23 cellular contexts compared by ENCODE assay signal in genomic region chr4:103067841-103068547, GRCh38. TPM values are rescaled to one million over a fixed set of nuclear protein-coding genes. Genes with fewer than 3 reads are reported as not detected.
DNase-seq lines count a peak whose midpoint lies in the region; ATAC-seq and TF ChIP-seq lines count a peak whose summit lies in the region.
"Had no signal": no experiment of that assay in that cellular context is flagged by ENCODE, and none has a peak within 500 bp of the region (broad histone marks: within the 10 kb centered on the region; RNA-seq: fewer than 3 reads in every experiment).

No MANE protein-coding gene starts in this region.

- no peaks in the 10 kb centered on the region for H3K9me3 Mint-ChIP-seq in activated T-cell treated with anti-CD3 and anti-CD28 coated beads, Interleukin-2, amount 50 U/mL, for 72 hours
- H3K9me3 Mint-ChIP-seq: activated T-helper 2 cell treated with anti-CD3 and anti-CD28 coated beads, Interferon-gamma antibody, Interleukin-2, Interleukin-4, amounts not matched to agents 10 μg/mL and 5 μg/mL and 100 μg/mL, durations not matched to agents 14 hours and 24 hours and 36 hours; CD4-positive, CD25-positive, alpha-beta regulatory T cell; central memory CD8-positive, alpha-beta T cell; T-helper 1 cell treated with Interleukin-12 subunit alpha and Interleukin-12 subunit beta and Interleukin-4 antibody, amounts not matched to agents 30 μg/mL and 1 μg/mL, for 36 hours had no signal

- peak overlapping the region; percentile 3 for H3K27ac Mint-ChIP-seq in activated T-cell treated with anti-CD3 and anti-CD28 coated beads, Interleukin-2, amount 50 U/mL, for 72 hours
- H3K27ac Mint-ChIP-seq: activated T-helper 2 cell treated with anti-CD3 and anti-CD28 coated beads, Interferon-gamma antibody, Interleukin-2, Interleukin-4, amounts not matched to agents 10 μg/mL and 5 μg/mL and 100 μg/mL, durations not matched to agents 14 hours and 24 hours and 36 hours; T-helper 1 cell treated with Interleukin-12 subunit alpha and Interleukin-12 subunit beta and Interleukin-4 antibody, amounts not matched to agents 30 μg/mL and 1 μg/mL, for 36 hours had no signal

- intact Hi-C loops in PC-3 (cut with micrococcal nuclease): no loop called here

- TF ChIP-seq CTCF in PC-3 (conservative IDR thresholded peaks at IDR 0.05; ENCODE audit: low read depth, low read length) (no peak), epithelial cell of esophagus (IDR thresholded peaks at IDR 0.05; ENCODE audit: insufficient read depth, low read depth, low read length, missing control alignments) (no peak)

- peaks cover 6% of the 10 kb centered on the region; the same call in 1 of the 2 replicates for H3K79me2 ChIP-seq in PC-3 (ENCODE audit: low read length)

- H3K27me3 ChIP-seq in PC-3 (ENCODE audit: low read length): no peaks in the 10 kb centered on the region
- H3K27me3 ChIP-seq: adrenal gland had no signal

- H3K4me1 Mint-ChIP-seq in activated T-cell treated with anti-CD3 and anti-CD28 coated beads, Interleukin-2, amount 50 U/mL, for 72 hours (ENCODE audit: low read depth): peaks cover 35% of the 10 kb centered on the region

- H3F3A ChIP-seq in PC-3 (ENCODE audit: low read length, unreplicated experiment): no peaks in the 10 kb centered on the region

- no peak overlapping the region for H3K4me3 Mint-ChIP-seq in activated T-cell treated with anti-CD3 and anti-CD28 coated beads, Interleukin-2, amount 50 U/mL, for 72 hours
- H3K4me3 Mint-ChIP-seq: CD4-positive, CD25-positive, alpha-beta regulatory T cell; central memory CD8-positive, alpha-beta T cell; T-helper 1 cell treated with Interleukin-12 subunit alpha and Interleukin-12 subunit beta and Interleukin-4 antibody, amounts not matched to agents 30 μg/mL and 1 μg/mL, for 36 hours had no signal

- peaks cover 14% of the 10 kb centered on the region for H3K4me1 ChIP-seq in PC-3 (ENCODE audit: insufficient read depth, low read length)
- H3K4me1 ChIP-seq: adrenal gland, left ventricle myocardium inferior had no signal

- H3K27me3 Mint-ChIP-seq in activated T-cell treated with anti-CD3 and anti-CD28 coated beads, Interleukin-2, amount 50 U/mL, for 72 hours (ENCODE audit: low read depth): no peaks in the 10 kb centered on the region
- H3K27me3 Mint-ChIP-seq: CD4-positive, CD25-positive, alpha-beta regulatory T cell; central memory CD8-positive, alpha-beta T cell had no signal

- POLR2A ChIA-PET in PC-3 (lab: Charles Lee; ENCODE audit: unreplicated experiment): no interaction called here

- H2AFZ ChIP-seq in PC-3 (ENCODE audit: low read length): no peak overlapping the region

- H3K36me3 Mint-ChIP-seq in activated T-cell treated with anti-CD3 and anti-CD28 coated beads, Interleukin-2, amount 50 U/mL, for 72 hours (ENCODE audit: insufficient read depth in 2 of 2): peaks cover 5 to 31% of the 10 kb centered on the region in 2 donors

- no peaks in the 10 kb centered on the region for H3K9me3 ChIP-seq in PC-3 (ENCODE audit: low read length)
- H3K9me3 ChIP-seq: adrenal gland, HAP-1, left ventricle myocardium inferior had no signal

- no peaks in the 10 kb centered on the region for H3K9me2 ChIP-seq in PC-3 (replicated peaks; ENCODE audit: low read length)

- H4K20me1 ChIP-seq in PC-3 (ENCODE audit: low read length): no peaks in the 10 kb centered on the region

- no peaks in the 10 kb centered on the region; the same call in 1 of the 2 replicates for H3K36me3 ChIP-seq in PC-3 (ENCODE audit: low read depth, low read length)
- H3K36me3 ChIP-seq: adrenal gland, left ventricle myocardium inferior had no signal

- ATAC-seq in activated T-cell treated with anti-CD3 and anti-CD28 coated beads, Interleukin-2, amount 50 U/mL, for 72 hours (replicated peaks in 1 of 2): peak; percentile 67 to 87
- peak; percentile 78 for ATAC-seq in PC-3
- peak; percentile 59 for ATAC-seq in stimulated activated naive CD8-positive, alpha-beta T cell treated with anti-CD3 and anti-CD28 coated beads, Interleukin-15, Interleukin-2, amounts not matched to agents 100 U/mL and 50 U/mL, for 24 hours
- no peak for ATAC-seq in HG02884 (IDR thresholded peaks at IDR 0.05; ENCODE audit: unreplicated experiment)
- ATAC-seq: Right ventricle myocardium inferior had no signal

- CTCF ChIA-PET in PC-3 (lab: Charles Lee): no interaction called here

- peak overlapping the region; percentile 60 for H3K27ac ChIP-seq in PC-3 (ENCODE audit: low read length)
- H3K27ac ChIP-seq: adrenal gland, left ventricle myocardium inferior, WERI-Rb-1 had no signal

- no peak for DNase-seq in activated T-cell treated with anti-CD3 and anti-CD28 coated beads, Interleukin-2, amount 50 U/mL, for 72 hours
- DNase-seq in activated T-cell treated with anti-CD3 and anti-CD28 coated beads, Interleukin-2, amount 50 U/mL, for 48 hours: no peak
- DNase-seq in PC-3 (peak; percentile 62), epithelial cell of esophagus (ENCODE audit: low read depth) (peak; percentile 48), HUDEP-2 (lab: John Stamatoyannopoulos, UW; ENCODE audit: unreplicated experiment in 76 of 76) (no peak)
- DNase-seq in stimulated activated naive CD8-positive, alpha-beta T cell treated with anti-CD3 and anti-CD28 coated beads, Interleukin-15, Interleukin-2, amounts not matched to agents 100 U/mL and 50 U/mL, for 24 hours: no peak
- no peak for DNase-seq in stimulated activated CD8-positive, alpha-beta memory T cell treated with anti-CD3 and anti-CD28 coated beads, Interleukin-4, amount 100 ng/mL, for 48 hours
- DNase-seq: adrenal gland; CD4-positive, CD25-positive, alpha-beta regulatory T cell; KG1; left ventricle myocardium inferior; NCI-H1048; NCI-H1930; NCI-H510A; stimulated activated CD4-positive, alpha-beta T cell treated with anti-CD3 and anti-CD28 coated beads, Interleukin-4, amount 100 ng/mL, for 24 hours; substantia nigra; WERI-Rb-1 had no signal

- peak overlapping the region; percentile 35 for H3K4me2 ChIP-seq in PC-3 (ENCODE audit: low read length)

- H3K4me3 ChIP-seq in PC-3 (ENCODE audit: low read length) (no peak overlapping the region), epithelial cell of esophagus (ENCODE audit: low read length) (no peak overlapping the region)
- H3K4me3 ChIP-seq: adrenal gland, HAP-1, left ventricle myocardium inferior had no signal

- no peak overlapping the region for H3K9ac ChIP-seq in PC-3 (ENCODE audit: low read length)

- no TSS peak for BruUV-seq in PC-3 (replicated peaks; lab: Mats Ljungman, UMichigan)

RNA-seq across cellular contexts. Expression of gene SLC9B2, which starts 8.6 kb away (rescaled TPM):
- total RNA-seq in activated T-cell treated with anti-CD3 and anti-CD28 coated beads, Interleukin-2, amount 50 U/mL, for 72 hours: 10 to 100 TPM; 22.5 to 24.5 TPM
- total RNA-seq in PC-3 (2014; rRNA removed): 5.5 and 13.6 TPM in 2 replicates

RNA-seq across cellular contexts. Expression of gene BDH2, which starts 31.6 kb away (rescaled TPM):
- 10 to 100 TPM; 15.6 to 17.6 TPM for total RNA-seq in activated T-cell treated with anti-CD3 and anti-CD28 coated beads, Interleukin-2, amount 50 U/mL, for 72 hours
- total RNA-seq in PC-3 (2014; rRNA removed): 10.5 and 16.0 TPM in 2 replicates

RNA-seq across cellular contexts. Expression of gene SLC9B1, which starts 48.5 kb away (rescaled TPM):
- 1 to 10 TPM; 2.5 to 3.4 TPM for total RNA-seq in activated T-cell treated with anti-CD3 and anti-CD28 coated beads, Interleukin-2, amount 50 U/mL, for 72 hours
- total RNA-seq in PC-3 (2014; rRNA removed): not detected in 2 replicates

Comparison
In these comparisons a context has a peak if more than half of its experiments do, and no peak if none do; other contexts are left out.
1. DNase-seq: peak in PC-3 (single experiment) and epithelial cell of esophagus (single experiment); none in activated T-cell treated with anti-CD3 and anti-CD28 coated beads, Interleukin-2, amount 50 U/mL, for 72 hours (0 of 2), activated T-cell treated with anti-CD3 and anti-CD28 coated beads, Interleukin-2, amount 50 U/mL, for 48 hours (0 of 2), stimulated activated naive CD8-positive, alpha-beta T cell treated with anti-CD3 and anti-CD28 coated beads, Interleukin-15, Interleukin-2, amounts not matched to agents 100 U/mL and 50 U/mL, for 24 hours (single experiment), HUDEP-2 (0 of 76) and stimulated activated CD8-positive, alpha-beta memory T cell treated with anti-CD3 and anti-CD28 coated beads, Interleukin-4, amount 100 ng/mL, for 48 hours (single experiment).